9 cellular contexts compared by ENCODE assay signal in the genomic region with DNA sequence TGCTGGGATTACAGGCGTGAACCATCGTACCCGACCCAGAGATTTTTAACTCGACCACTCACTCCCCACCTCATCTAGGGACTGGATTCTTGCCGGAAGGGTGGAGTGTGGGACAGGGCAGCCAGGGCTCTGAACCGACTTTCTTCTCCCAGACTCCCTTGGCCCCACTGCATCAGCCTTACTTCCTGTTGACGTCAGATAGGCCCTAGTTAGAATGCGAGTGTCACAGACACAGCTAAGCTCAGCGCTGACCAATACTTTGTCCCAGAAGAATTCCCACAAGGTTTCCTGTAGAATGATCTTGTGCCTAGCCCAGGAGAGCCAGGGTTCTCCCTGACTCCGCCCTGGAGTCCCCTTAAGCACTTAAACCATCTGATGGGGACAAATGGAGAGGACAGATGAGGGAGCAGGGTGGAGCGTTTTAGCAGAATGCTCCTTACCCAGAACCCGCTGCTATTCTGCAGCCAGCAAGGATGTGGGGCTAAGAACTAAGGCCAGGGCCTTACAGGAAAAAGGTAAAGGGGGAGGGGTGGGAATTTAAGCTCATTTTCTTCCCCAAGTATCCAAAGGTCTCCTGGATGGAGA. TPM values are rescaled to one million over a fixed set of nuclear protein-coding genes. Genes with fewer than 3 reads are reported as not detected.
DNase-seq lines count a peak whose midpoint lies in the region; ATAC-seq and TF ChIP-seq lines count a peak whose summit lies in the region.
"Had no signal": no experiment of that assay in that cellular context is flagged by ENCODE, and none has a peak within 500 bp of the region (broad histone marks: within the 10 kb centered on the region; RNA-seq: fewer than 3 reads in every experiment).

No MANE protein-coding gene starts in this region.

- CTCF ChIA-PET in IMR-90 (lab: Yijun Ruan, JAX): interaction anchor here (0.7 to 1.0 kb wide), 3 partner anchors 10 to 81 kb away, joined by 3 read pairs; no protein-coding TSS in a partner anchor

- no peak overlapping the region for H2BK120ac ChIP-seq in IMR-90 (ENCODE audit: low read depth, low read length)

- peak overlapping the region in 1 of 2 experiments; percentile 74; a peak in 1 of 4 replicates for H4K8ac ChIP-seq in IMR-90 (ENCODE audit: low read depth in 2 of 2, low read length in 2 of 2)

- no peak overlapping the region for H2BK15ac ChIP-seq in IMR-90 (ENCODE audit: low read depth, low read length)

- POLR2A ChIA-PET in IMR-90 (lab: Charles Lee; ENCODE audit: unreplicated experiment): interaction anchor here (0.6 kb wide), 1 partner anchor 1214 kb away, joined by 16 read pairs; no protein-coding TSS in a partner anchor

- H3K56ac ChIP-seq in IMR-90 (ENCODE audit: extremely low read depth, insufficient read depth, low read length): no peak overlapping the region

- H3K27ac Mint-ChIP-seq in stimulated activated naive B cell treated with anti-CD40 and anti-IgM and Interleukin-4, amounts not matched to agents 10 μg/mL and 1 μg/mL and 100 μg/mL, for 72 hours: peak overlapping the region; percentile 14

- peaks cover 30 to 60% of the 10 kb centered on the region in 2 donors for H3K4me1 Mint-ChIP-seq in stimulated activated naive B cell treated with anti-CD40 and anti-IgM and Interleukin-4, amounts not matched to agents 10 μg/mL and 1 μg/mL and 100 μg/mL, for 72 hours

- no peak overlapping the region for H2BK5ac ChIP-seq in IMR-90 (ENCODE audit: low read depth, low read length, poor library complexity, severe bottlenecking)

- intact Hi-C loops in IMR-90 (cut with micrococcal nuclease): no loop called here
- intact Hi-C loops in right cardiac atrium (cut with DNase I): no loop called here

- H3K4ac ChIP-seq in IMR-90 (ENCODE audit: low read depth, low read length): peak overlapping the region; percentile 1

- H3K18ac ChIP-seq in IMR-90 (ENCODE audit: low read depth, low read length): no peak overlapping the region

- TF ChIP-seq POLR2A in IMR-90 (IDR thresholded peaks at IDR 0.05; ENCODE audit: low read depth, low read length) (peak; percentile 57), erythroblast (IDR thresholded peaks at IDR 0.05; ENCODE audit: low read length) (no peak)

- H2AFZ ChIP-seq in IMR-90 (replicated peaks; ENCODE audit: low read length, poor library complexity): no peak overlapping the region

- no TSS peak for BruUV-seq in IMR-90 (replicated peaks; lab: Mats Ljungman, UMichigan)

- no peak for ATAC-seq in IMR-90 (ENCODE audit: low read depth)
- ATAC-seq in right cardiac atrium: peak; percentile 40 to 64
- ATAC-seq in stimulated activated naive B cell treated with anti-CD40 and anti-IgM and Interleukin-4, amounts not matched to agents 10 μg/mL and 1 μg/mL and 100 μg/mL, for 72 hours (replicated peaks): no peak
- no peak for ATAC-seq in GM21576 (IDR thresholded peaks at IDR 0.05; ENCODE audit: unreplicated experiment)

- H2AK9ac ChIP-seq in IMR-90 (replicated peaks; ENCODE audit: low read depth, low read length, poor library complexity): peak overlapping the region; percentile 63

- in situ Hi-C loops in IMR-90 (cut with MboI; ENCODE audit: low sequenced_read_pairs): loop anchor here (25.0 kb wide), 3 partner anchors 1053 to 1828 kb away; a partner anchor contains a TSS

- H4K91ac ChIP-seq in IMR-90 (ENCODE audit: insufficient read depth, low read depth, low read length): no peak overlapping the region

- TF ChIP-seq RAD21 in IMR-90 (IDR thresholded peaks at IDR 0.05; ENCODE audit: low read length): no peak

- H3K9me3 ChIP-seq in IMR-90 (ENCODE audit: control insufficient read depth, insufficient read depth, low read length) (no peaks in the 10 kb centered on the region), right cardiac atrium (ENCODE audit: control insufficient read depth, low read length) (no peaks in the 10 kb centered on the region)

- no peak for TF ChIP-seq CTCF in IMR-90 (conservative IDR thresholded peaks at IDR 0.05; ENCODE audit: low read depth, low read length)

- dilution Hi-C loops in IMR-90 (cut with HindIII; ENCODE audit: low sequenced_read_pairs, unreplicated experiment): no loop called here

- no peak overlapping the region for H2BK20ac ChIP-seq in IMR-90 (ENCODE audit: low read depth, low read length)

- no peaks in the 10 kb centered on the region for H3K27me3 Mint-ChIP-seq in stimulated activated naive B cell treated with anti-CD40 and anti-IgM and Interleukin-4, amounts not matched to agents 10 μg/mL and 1 μg/mL and 100 μg/mL, for 72 hours

- peaks cover 45 to 52% of the 10 kb centered on the region in 2 donors for H3K36me3 Mint-ChIP-seq in stimulated activated naive B cell treated with anti-CD40 and anti-IgM and Interleukin-4, amounts not matched to agents 10 μg/mL and 1 μg/mL and 100 μg/mL, for 72 hours

- H3K9me3 Mint-ChIP-seq in stimulated activated naive B cell treated with anti-CD40 and anti-IgM and Interleukin-4, amounts not matched to agents 10 μg/mL and 1 μg/mL and 100 μg/mL, for 72 hours: no peaks in the 10 kb centered on the region

- H3K23ac ChIP-seq in IMR-90 (ENCODE audit: low read depth, low read length): no peak overlapping the region

- H4K20me1 ChIP-seq in IMR-90 (ENCODE audit: insufficient read depth, low read length): peaks cover 51% of the 10 kb centered on the region

- H3K14ac ChIP-seq in IMR-90 (replicated peaks; ENCODE audit: low read depth, low read length): no peak overlapping the region

- peak overlapping the region; percentile 14; the same call in 1 of the 2 replicates for H3K27ac ChIP-seq in IMR-90 (ENCODE audit: insufficient read depth, low read length)
- H3K27ac ChIP-seq in angular gyrus (ENCODE audit: low read depth, low read length): peak overlapping the region; percentile 63
- peak overlapping the region; percentile 71 for H3K27ac ChIP-seq in right cardiac atrium (ENCODE audit: low read length)

- H2AK5ac ChIP-seq in IMR-90 (ENCODE audit: low read depth, low read length): peak overlapping the region; percentile 5; the same call in 1 of the 2 replicates

- H3K9me1 ChIP-seq in IMR-90 (ENCODE audit: insufficient read depth, low read length): peaks cover 21% of the 10 kb centered on the region

- peak overlapping the region; percentile 48; the same call in 1 of the 2 replicates for H3K4me2 ChIP-seq in IMR-90 (ENCODE audit: low read depth, low read length)

- peak overlapping the region; percentile 17; the same call in 1 of the 2 replicates for H3K9ac ChIP-seq in IMR-90 (ENCODE audit: low read depth, low read length)

- H4K5ac ChIP-seq in IMR-90 (ENCODE audit: low read depth, low read length): no peak overlapping the region

- H3K79me1 ChIP-seq in IMR-90 (ENCODE audit: low read depth in 1 of 2, low read length in 2 of 2): peaks cover 39 to 62% of the 10 kb centered on the region in 2 experiments

- peaks cover 32% of the 10 kb centered on the region for H3K36me3 ChIP-seq in IMR-90 (ENCODE audit: control insufficient read depth, insufficient read depth, low read length)

- peak overlapping the region in 1 of 2 donors; percentile 39 for H3K4me3 Mint-ChIP-seq in stimulated activated naive B cell treated with anti-CD40 and anti-IgM and Interleukin-4, amounts not matched to agents 10 μg/mL and 1 μg/mL and 100 μg/mL, for 72 hours

- peaks cover 19% of the 10 kb centered on the region for H3K4me1 ChIP-seq in IMR-90 (ENCODE audit: control insufficient read depth, insufficient read depth, low read length)
- no peaks in the 10 kb centered on the region for H3K4me1 ChIP-seq in right cardiac atrium (ENCODE audit: control insufficient read depth, insufficient read depth, low read length)

- no peak overlapping the region for H3K4me3 ChIP-seq in IMR-90 (ENCODE audit: insufficient read depth, low read depth, low read length)
- no peak overlapping the region for H3K4me3 ChIP-seq in right cardiac atrium (ENCODE audit: low read length)

- H3K27me3 ChIP-seq in IMR-90 (ENCODE audit: control insufficient read depth, insufficient read depth, low read length): no peaks in the 10 kb centered on the region
- no peaks in the 10 kb centered on the region for H3K27me3 ChIP-seq in right cardiac atrium (ENCODE audit: control insufficient read depth, insufficient read depth)

- WGBS in IMR-90 (ENCODE audit: extremely low coverage in 2 of 2, insufficient read length in 1 of 2), 2 experiments: 80% methylated on average over 1 of the region's 12 CpGs; no CpG with 5 or more reads in 1 of the 2 experiments
- 41% methylated on average over 12 of the region's 12 CpGs for WGBS in right cardiac atrium

- peak; percentile 86 for DNase-seq in IMR-90
- DNase-seq in right cardiac atrium: peak; percentile 81 to 87 (median 83)
- no peak for DNase-seq in stimulated activated naive B cell treated with anti-CD40 and anti-IgM and Interleukin-4, amounts not matched to agents 10 μg/mL and 1 μg/mL and 100 μg/mL, for 72 hours
- no peak for DNase-seq in NCI-H1417 treated with DMSO at 0.1 percent for 48 hours (lab: John Stamatoyannopoulos, UW)
- DNase-seq in DMS153 treated with DMSO at 0.1 percent for 48 hours (lab: John Stamatoyannopoulos, UW; ENCODE audit: unreplicated experiment): no peak
- no peak for DNase-seq in erythroblast (lab: John Stamatoyannopoulos, UW)
- DNase-seq: T1000 had no signal

RNA-seq across cellular contexts. Expression of a gene that starts 5.8 kb away (rescaled TPM):
- total RNA-seq in IMR-90 (2012; rRNA removed) (13.4 and 14.2 TPM in 2 replicates), right cardiac atrium (10 to 100 TPM; 28.9 to 33.0 (median 30.0) TPM)
- polyA plus RNA-seq in IMR-90 (2012; rRNA removed) (24.0 and 24.8 TPM in 2 replicates), right cardiac atrium (34.9 TPM)
- 61.1 and 70.8 TPM in 2 replicates for polyA plus RNA-seq in IMR-90 (2012; cell fraction: cytosol; rRNA removed)
- polyA plus RNA-seq in IMR-90 (2012; cell fraction: nucleus; rRNA removed; ENCODE audit: low replicate concordance): 24.8 and 29.9 TPM in 2 replicates

RNA-seq across cellular contexts. Expression of a gene that starts 6.8 kb away (rescaled TPM):
- total RNA-seq in IMR-90 (2012; rRNA removed) (17.4 and 18.3 TPM in 2 replicates), right cardiac atrium (10 to 100 TPM; 15.6 to 19.1 (median 15.8) TPM)
- polyA plus RNA-seq in IMR-90 (2012; rRNA removed) (53.4 and 55.6 TPM in 2 replicates), right cardiac atrium (20.4 TPM)
- 48.6 and 60.5 TPM in 2 replicates for polyA plus RNA-seq in IMR-90 (2012; cell fraction: cytosol; rRNA removed)
- polyA plus RNA-seq in IMR-90 (2012; cell fraction: nucleus; rRNA removed; ENCODE audit: low replicate concordance): 77.2 and 105 TPM in 2 replicates

RNA-seq across cellular contexts. Expression of a gene that starts 11.3 kb away (rescaled TPM):
- 53.6 and 56.8 TPM in 2 replicates for total RNA-seq in IMR-90 (2012; rRNA removed)
- 104 and 114 TPM in 2 replicates for polyA plus RNA-seq in IMR-90 (2012; rRNA removed)
- polyA plus RNA-seq in IMR-90 (2012; cell fraction: cytosol; rRNA removed): 59.7 and 156 TPM in 2 replicates
- polyA plus RNA-seq in IMR-90 (2012; cell fraction: nucleus; rRNA removed; ENCODE audit: low replicate concordance): 32.0 and 77.6 TPM in 2 replicates
- total RNA-seq in right cardiac atrium: 100 to 1,000 TPM in 1 of 4 donors, 10 to 100 TPM in 3; 40.9 to 114 (median 46.5) TPM
- polyA plus RNA-seq in right cardiac atrium: 57.7 TPM

RNA-seq across cellular contexts. Expression of a gene that starts 11.7 kb away (rescaled TPM):
- total RNA-seq in IMR-90 (2012; rRNA removed) (0.83 and 1.1 TPM in 2 replicates), right cardiac atrium (under 1 TPM; 0.20 to 0.40 (median 0.29) TPM)
- polyA plus RNA-seq in IMR-90 (2012; rRNA removed) (1.1 and 1.4 TPM in 2 replicates), right cardiac atrium (0.25 TPM)
- polyA plus RNA-seq in IMR-90 (2012; cell fraction: cytosol; rRNA removed): 1.3 and 2.1 TPM in 2 replicates
- polyA plus RNA-seq in IMR-90 (2012; cell fraction: nucleus; rRNA removed; ENCODE audit: low replicate concordance): 2.2 and 2.7 TPM in 2 replicates

RNA-seq across cellular contexts. Expression of a gene that starts 16.7 kb away (rescaled TPM):
- 27.5 and 38.7 TPM in 2 replicates for total RNA-seq in IMR-90 (2012; rRNA removed)
- 38.3 and 38.5 TPM in 2 replicates for polyA plus RNA-seq in IMR-90 (2012; rRNA removed)
- polyA plus RNA-seq in IMR-90 (2012; cell fraction: cytosol; rRNA removed): 25.2 and 33.3 TPM in 2 replicates
- 62.9 and 100 TPM in 2 replicates for polyA plus RNA-seq in IMR-90 (2012; cell fraction: nucleus; rRNA removed; ENCODE audit: low replicate concordance)
- 10 to 100 TPM; 18.4 to 24.3 (median 19.3) TPM for total RNA-seq in right cardiac atrium
- polyA plus RNA-seq in right cardiac atrium: 16.7 TPM

Comparison
In these comparisons a context has a peak if more than half of its experiments do, and no peak if none do; other contexts are left out.
1. ATAC-seq: peak in right cardiac atrium (2 of 2); none in IMR-90 (single experiment), stimulated activated naive B cell treated with anti-CD40 and anti-IgM and Interleukin-4, amounts not matched to agents 10 μg/mL and 1 μg/mL and 100 μg/mL, for 72 hours (0 of 2) and GM21576 (single experiment).
2. DNase-seq: peak in IMR-90 (single experiment) and right cardiac atrium (3 of 3); none in stimulated activated naive B cell treated with anti-CD40 and anti-IgM and Interleukin-4, amounts not matched to agents 10 μg/mL and 1 μg/mL and 100 μg/mL, for 72 hours (single experiment), NCI-H1417 treated with DMSO at 0.1 percent for 48 hours (single experiment), DMS153 treated with DMSO at 0.1 percent for 48 hours (single experiment) and erythroblast (0 of 2).
3. H3K27ac ChIP-seq: peak in every context shown above with its lines; median percentile 71 in right cardiac atrium; 63 in angular gyrus; 14 in IMR-90.